In genomic region chr16:88401604-88402246, GRCh38 we compare ENCODE assay signal across 17 cellular contexts. TPM values are rescaled to one million over a fixed set of nuclear protein-coding genes. Genes with fewer than 3 reads are reported as not detected.
DNase-seq lines count a peak whose midpoint lies in the region; ATAC-seq, FAIRE-seq and TF ChIP-seq lines count a peak whose summit lies in the region.
"Had no signal": no experiment of that assay in that cellular context is flagged by ENCODE, and none has a peak within 500 bp of the region (broad histone marks: within the 10 kb centered on the region; RNA-seq: fewer than 3 reads in every experiment).

No MANE protein-coding gene starts in this region.

- no peaks in the 10 kb centered on the region for H3K27me3 Mint-ChIP-seq in astrocyte (ENCODE audit: low read depth, unreplicated experiment)

- peak overlapping the region; percentile 54 for H2BK15ac ChIP-seq in neuronal stem cell (ENCODE audit: low read length)

- no peak overlapping the region for H3K27ac ChIP-seq in astrocyte (ENCODE audit: low read depth, low read length)
- no peak overlapping the region for H3K27ac ChIP-seq in neuronal stem cell (replicated peaks; ENCODE audit: low read length)

- H3K9me3 Mint-ChIP-seq in astrocyte (ENCODE audit: unreplicated experiment): peaks cover 4% of the 10 kb centered on the region
- H3K9me3 Mint-ChIP-seq: CD4-positive, alpha-beta memory T cell had no signal

- no peaks in the 10 kb centered on the region for H3K4me1 Mint-ChIP-seq in astrocyte (ENCODE audit: low read depth, unreplicated experiment)
- H3K4me1 Mint-ChIP-seq: CD4-positive, alpha-beta memory T cell had no signal

- DNase-seq in HTR-8/SVneo (ENCODE audit: insufficient read length, low spot score): no peak
- no peak for DNase-seq in astrocyte (ENCODE audit: low read depth)
- no peak for DNase-seq in neuronal stem cell (ENCODE audit: low spot score)
- no peak for DNase-seq in D721Med (ENCODE audit: insufficient read length, low spot score)
- no peak for DNase-seq in NCI-H748 (lab: John Stamatoyannopoulos, UW; ENCODE audit: unreplicated experiment)
- DNase-seq: C1 segment of cervical spinal cord; Calu3; CD4-positive, alpha-beta memory T cell; COR-L47; DMS153; DND-41; H9; HFFc6 had no signal

- TF ChIP-seq CTCF in astrocyte (IDR thresholded peaks at IDR 0.05; ENCODE audit: insufficient read depth, low read depth, low read length) (no peak), D721Med (IDR thresholded peaks at IDR 0.05; ENCODE audit: insufficient read depth, missing control alignments) (no peak)

- peak overlapping the region; percentile 20 for H3K27ac Mint-ChIP-seq in astrocyte (ENCODE audit: unreplicated experiment)
- H3K27ac Mint-ChIP-seq: CD4-positive, alpha-beta memory T cell; GM23338; H9; HFFc6 had no signal

- FAIRE-seq in HTR-8/SVneo (lab: Jason Lieb, UNC) (peak; percentile 95), astrocyte (lab: Jason Lieb, UNC) (no peak), D721Med (lab: Jason Lieb, UNC) (no peak)
- FAIRE-seq: G401.6, GM12892 had no signal

- no peaks in the 10 kb centered on the region for H3K27me3 ChIP-seq in astrocyte (ENCODE audit: insufficient read depth, low read length)
- peaks cover 0 to 28% (median 0%) of the 10 kb centered on the region in 3 experiments for H3K27me3 ChIP-seq in neuronal stem cell (ENCODE audit: control insufficient read depth in 3 of 3, insufficient read depth in 3 of 3, low read depth in 1 of 3, low read length in 3 of 3)

- H2BK5ac ChIP-seq in neuronal stem cell (ENCODE audit: low read length): no peak overlapping the region

- H3K4ac ChIP-seq in neuronal stem cell (ENCODE audit: low read length): no peak overlapping the region

- H3K18ac ChIP-seq in neuronal stem cell (ENCODE audit: low read length): peak overlapping the region; percentile 45

- no peak overlapping the region for H4K91ac ChIP-seq in neuronal stem cell (ENCODE audit: low read depth, low read length, poor library complexity)

- H3K79me1 ChIP-seq in neuronal stem cell (ENCODE audit: low read depth, low read length): no peaks in the 10 kb centered on the region

- H3K4me1 ChIP-seq in astrocyte (ENCODE audit: insufficient read depth, low read length): peaks cover 4% of the 10 kb centered on the region
- H3K4me1 ChIP-seq in neuronal stem cell (ENCODE audit: control insufficient read depth in 2 of 2, insufficient read depth in 1 of 2, low read depth in 1 of 2, low read length in 2 of 2): no peaks in the 10 kb centered on the region

- H3K4me3 ChIP-seq in astrocyte (ENCODE audit: insufficient read depth, low read depth, low read length): no peak overlapping the region
- H3K4me3 ChIP-seq in neuronal stem cell (ENCODE audit: low read length in 2 of 2): no peak overlapping the region
- H3K4me3 ChIP-seq: GM23338 had no signal

- no peak overlapping the region for H3K4me3 Mint-ChIP-seq in astrocyte (ENCODE audit: unreplicated experiment)
- H3K4me3 Mint-ChIP-seq: GM23338, H9, HFFc6 had no signal

- 83 to 100% methylated on average over 1 to 2 of the region's 3 CpGs for WGBS in neuronal stem cell (ENCODE audit: extremely low coverage in 2 of 2, insufficient read length in 2 of 2, insufficient replicate concordance in 1 of 2), 2 donors

- H3K9me3 ChIP-seq in astrocyte (ENCODE audit: insufficient read depth, low read depth, low read length): no peaks in the 10 kb centered on the region
- H3K9me3 ChIP-seq in neuronal stem cell (replicated peaks in 1 of 2; ENCODE audit: control insufficient read depth in 2 of 2, insufficient read depth in 1 of 2, low read depth in 1 of 2, low read length in 2 of 2): peaks cover 0 to 6% of the 10 kb centered on the region in 2 donors

- H3K36me3 ChIP-seq in astrocyte (ENCODE audit: insufficient read depth, low read length): peaks cover 3% of the 10 kb centered on the region
- H3K36me3 ChIP-seq in neuronal stem cell (replicated peaks in 1 of 2; ENCODE audit: control insufficient read depth in 2 of 2, insufficient read depth in 2 of 2, low read length in 2 of 2): no peaks in the 10 kb centered on the region

- peak overlapping the region; percentile 27 for H3K23ac ChIP-seq in neuronal stem cell (ENCODE audit: low read depth, low read length, poor library complexity)

- H3K36me3 Mint-ChIP-seq in astrocyte (ENCODE audit: low read depth, unreplicated experiment): peaks cover 34% of the 10 kb centered on the region
- H3K36me3 Mint-ChIP-seq: CD4-positive, alpha-beta memory T cell had no signal

- H2AFZ ChIP-seq in astrocyte (ENCODE audit: low read depth, low read length) (no peak overlapping the region), neuronal stem cell (ENCODE audit: low read length) (no peak overlapping the region)
- H2AFZ ChIP-seq: GM23338 had no signal

- no peak overlapping the region for H2BK120ac ChIP-seq in neuronal stem cell (ENCODE audit: low read depth, low read length)

- peak overlapping the region; percentile 43 for H4K8ac ChIP-seq in neuronal stem cell (ENCODE audit: low read depth, low read length)

- peaks cover 95% of the 10 kb centered on the region for H4K20me1 ChIP-seq in astrocyte (ENCODE audit: insufficient read depth, low read length)

- no peak overlapping the region for H2BK12ac ChIP-seq in neuronal stem cell (ENCODE audit: low read length)

- peaks cover 57% of the 10 kb centered on the region for H3K79me2 ChIP-seq in astrocyte (ENCODE audit: insufficient read depth, low read length)

- H3K9ac ChIP-seq in astrocyte (ENCODE audit: low read length): no peak overlapping the region
- H3K9ac ChIP-seq in neuronal stem cell (ENCODE audit: low read depth, low read length, poor library complexity): peak overlapping the region; percentile 30

- no peak for ATAC-seq in HG03354 (IDR thresholded peaks at IDR 0.05; ENCODE audit: poor library complexity, severe bottlenecking, unreplicated experiment)
- ATAC-seq: GM23338 had no signal

- no peak overlapping the region for H3K14ac ChIP-seq in neuronal stem cell (ENCODE audit: low read length)

- no peak overlapping the region for H3K4me2 ChIP-seq in astrocyte (ENCODE audit: low read length)
- no peak overlapping the region for H3K4me2 ChIP-seq in neuronal stem cell (ENCODE audit: insufficient read depth, low read length, poor library complexity, severe bottlenecking)
- H3K4me2 ChIP-seq: GM23338 had no signal

- H2AK5ac ChIP-seq in neuronal stem cell (ENCODE audit: low read depth, low read length): no peak overlapping the region

RNA-seq across cellular contexts. Expression of gene ZNF469, which starts 19.0 kb away (rescaled TPM):
- 17.7 and 29.4 TPM in 2 replicates for total RNA-seq in astrocyte
- polyA plus RNA-seq in neuronal stem cell (2013, experiment 1 of 2): 0.26 TPM
- polyA plus RNA-seq in neuronal stem cell (2013, experiment 2 of 2): 0.29 TPM

RNA-seq across cellular contexts. Expression of gene ZFPM1, which starts 51.4 kb away (rescaled TPM):
- 8.0 and 8.6 TPM in 2 replicates for total RNA-seq in astrocyte
- polyA plus RNA-seq in neuronal stem cell (2013, experiment 1 of 2): 3.8 TPM
- polyA plus RNA-seq in neuronal stem cell (2013, experiment 2 of 2): 4.0 TPM
